ENCODE assay signal across 8 cellular contexts in genomic region chr19:33521480-33522370, GRCh38. TPM values are rescaled to one million over a fixed set of nuclear protein-coding genes. Genes with fewer than 3 reads are reported as not detected.
DNase-seq lines count a peak whose midpoint lies in the region; ATAC-seq and TF ChIP-seq lines count a peak whose summit lies in the region.

PEPD (minus strand) TSS chr19:33521791; CDS start chr19:33521760, 31 bp downstream.

- H3K36me3 ChIP-seq in Peyer's patch = no peaks in the 10 kb centered on the region
- peaks cover 0 to 5% (median 0%) of the 10 kb centered on the region in 3 experiments for H3K36me3 ChIP-seq in naive thymus-derived CD4-positive, alpha-beta T cell (ENCODE audit: control insufficient read depth in 2 of 3, insufficient read depth in 3 of 3, low read length in 3 of 3)

- H3K27ac ChIP-seq in Peyer's patch = peak within 1 kb of the TSS; percentile 62 to 85 (median 70)
- H3K27ac ChIP-seq in naive thymus-derived CD4-positive, alpha-beta T cell (ENCODE audit: low read depth, low read length) = peak within 1 kb of the TSS; percentile 65

- CTCF ChIA-PET in naive thymus-derived CD4-positive, alpha-beta T cell (lab: Charles Lee) = no interaction called here

- H3K4me1 ChIP-seq in Peyer's patch = peaks cover 0 to 40% (median 5%) of the 10 kb centered on the region in 4 donors
- H3K4me1 ChIP-seq in naive thymus-derived CD4-positive, alpha-beta T cell (ENCODE audit: control insufficient read depth in 2 of 2, insufficient read depth in 2 of 2, low read length in 2 of 2) = peaks cover 13 to 14% of the 10 kb centered on the region in 2 donors

- in situ Hi-C loops in KBM-7 (cut with MboI; ENCODE audit: low pct_unique_long_range_greater_than_20kb, low sequenced_read_pairs) = no loop called here

- no peaks in the 10 kb centered on the region for H3K9me3 ChIP-seq in Peyer's patch
- H3K9me3 ChIP-seq in naive thymus-derived CD4-positive, alpha-beta T cell (ENCODE audit: control insufficient read depth in 2 of 3, low read length in 3 of 3) = no peaks in the 10 kb centered on the region

- H3K4me3 Mint-ChIP-seq in naive thymus-derived CD4-positive, alpha-beta T cell = peak within 1 kb of the TSS; percentile 75 to 91 (median 88)
- H3K4me3 Mint-ChIP-seq in stimulated activated memory B cell treated with anti-CD40 and anti-IgM and Interleukin-4, amounts not matched to agents 10 μg/mL and 1 μg/mL and 100 μg/mL, for 72 hours = peak within 1 kb of the TSS; percentile 95

- H3K4me3 ChIP-seq in Peyer's patch = peak within 1 kb of the TSS; percentile 82 to 93 (median 88)
- H3K4me3 ChIP-seq in naive thymus-derived CD4-positive, alpha-beta T cell (ENCODE audit: low read length) = peak within 1 kb of the TSS; percentile 82

- H3K36me3 Mint-ChIP-seq in naive thymus-derived CD4-positive, alpha-beta T cell = no peaks in the 10 kb centered on the region
- H3K36me3 Mint-ChIP-seq in stimulated activated memory B cell treated with anti-CD40 and anti-IgM and Interleukin-4, amounts not matched to agents 10 μg/mL and 1 μg/mL and 100 μg/mL, for 72 hours = no peaks in the 10 kb centered on the region

- H3K27me3 Mint-ChIP-seq in naive thymus-derived CD4-positive, alpha-beta T cell = peaks cover 0 to 10% (median 0%) of the 10 kb centered on the region in 5 donors
- H3K27me3 Mint-ChIP-seq in stimulated activated memory B cell treated with anti-CD40 and anti-IgM and Interleukin-4, amounts not matched to agents 10 μg/mL and 1 μg/mL and 100 μg/mL, for 72 hours = peaks cover 3% of the 10 kb centered on the region

- H3K27me3 ChIP-seq in Peyer's patch = no peaks in the 10 kb centered on the region
- H3K27me3 ChIP-seq in naive thymus-derived CD4-positive, alpha-beta T cell (ENCODE audit: control insufficient read depth in 2 of 2, insufficient read depth in 2 of 2, low read length in 2 of 2) = no peaks in the 10 kb centered on the region

- TF ChIP-seq CTCF in Peyer's patch (IDR thresholded peaks at IDR 0.05) = no peak

- no peaks in the 10 kb centered on the region for H3K9me3 Mint-ChIP-seq in naive thymus-derived CD4-positive, alpha-beta T cell
- H3K9me3 Mint-ChIP-seq in stimulated activated memory B cell treated with anti-CD40 and anti-IgM and Interleukin-4, amounts not matched to agents 10 μg/mL and 1 μg/mL and 100 μg/mL, for 72 hours = no peaks in the 10 kb centered on the region

- peak; percentile 68 to 83 for TF ChIP-seq POLR2A in Peyer's patch (IDR thresholded peaks at IDR 0.05)

- DNase-seq in DMS153 (lab: John Stamatoyannopoulos, UW) (peak; percentile 44), KBM-7 (peak; percentile 88), Peyer's patch (peak; percentile 88 to 96 (median 95)), activated T-helper 1 cell treated with Interleukin-2 at 50 U/mL for 16 hours (ENCODE audit: low read depth) (peak; percentile 68), fibroblast of gingiva (ENCODE audit: low read depth) (peak; percentile 86)
- peak; percentile 53 to 82 (median 62) for DNase-seq in naive thymus-derived CD4-positive, alpha-beta T cell

- intact Hi-C loops in naive thymus-derived CD4-positive, alpha-beta T cell (cut with micrococcal nuclease) = loop anchor here (1.0 to 5.0 kb wide), 7 partner anchors 89 to 1117 kb away; partner anchors contain the start of genes CEBPG (in 1 of the 2), DPY19L3 (in 1 of the 2) and PDCD5 (in 1 of the 2)

- peak; percentile 82 for ATAC-seq in GM21576 (IDR thresholded peaks at IDR 0.05; ENCODE audit: unreplicated experiment)
- peak; percentile 95 for ATAC-seq in naive thymus-derived CD4-positive, alpha-beta T cell
- ATAC-seq in stimulated activated memory B cell treated with anti-CD40 and anti-IgM and Interleukin-4, amounts not matched to agents 10 μg/mL and 1 μg/mL and 100 μg/mL, for 72 hours = peak; percentile 96

- POLR2A ChIA-PET in naive thymus-derived CD4-positive, alpha-beta T cell (lab: Charles Lee) = interaction anchor here (1.6 kb wide), 1 partner anchor 345 kb away, joined by 6 read pairs; no protein-coding TSS in a partner anchor

- peak within 1 kb of the TSS; percentile 69 to 95 (median 83) for H3K27ac Mint-ChIP-seq in naive thymus-derived CD4-positive, alpha-beta T cell
- H3K27ac Mint-ChIP-seq in stimulated activated memory B cell treated with anti-CD40 and anti-IgM and Interleukin-4, amounts not matched to agents 10 μg/mL and 1 μg/mL and 100 μg/mL, for 72 hours = peak within 1 kb of the TSS; percentile 83

- H3K4me1 Mint-ChIP-seq in naive thymus-derived CD4-positive, alpha-beta T cell = peaks cover 17 to 29% (median 25%) of the 10 kb centered on the region in 7 donors
- H3K4me1 Mint-ChIP-seq in stimulated activated memory B cell treated with anti-CD40 and anti-IgM and Interleukin-4, amounts not matched to agents 10 μg/mL and 1 μg/mL and 100 μg/mL, for 72 hours = peaks cover 37% of the 10 kb centered on the region

RNA-seq across cellular contexts. Expression of gene PEPD, which starts in this region (rescaled TPM):
- total RNA-seq in Peyer's patch = 1,000 to 10,000 TPM in 1 of 4 donors, 100 to 1,000 TPM in 3; 116 to 1,166 (median 748) TPM
- 10 to 100 TPM; 21.9 to 35.6 (median 24.5) TPM for total RNA-seq in naive thymus-derived CD4-positive, alpha-beta T cell
- polyA plus RNA-seq in naive thymus-derived CD4-positive, alpha-beta T cell = 100 to 1,000 TPM in 1 of 2 donors, 10 to 100 TPM in 1; 92.3 to 126 TPM

Comparison
In these comparisons a context has a peak if more than half of its experiments do, and no peak if none do; other contexts are left out.
1. Peak in every context shown above with its lines: DNase-seq, ATAC-seq, H3K4me3 ChIP-seq and H3K27ac ChIP-seq.
2. DNase-seq: peak in every context shown above with its lines; median percentile 95 in Peyer's patch; 88 in KBM-7; 86 in fibroblast of gingiva; 68 in activated T-helper 1 cell treated with Interleukin-2 at 50 U/mL for 16 hours; 62 in naive thymus-derived CD4-positive, alpha-beta T cell; 44 in DMS153.